ENCODE assay signal across 32 cellular contexts in genomic region chr5:154460172-154460571, GRCh38. TPM values are rescaled to one million over a fixed set of nuclear protein-coding genes. Genes with fewer than 3 reads are reported as not detected.
"Had no signal": no experiment of that assay in that cellular context is flagged by ENCODE, and none has a peak within 500 bp of the region (broad histone marks: within the 10 kb centered on the region; RNA-seq: fewer than 3 reads in every experiment).

No MANE protein-coding gene starts in this region.

- H3K4me1 ChIP-seq: neural progenitor cell, suprapubic skin, testis, tibial artery, transverse colon, upper lobe of left lung, vagina had no signal

- DNase-seq: naive thymus-derived CD4-positive, alpha-beta T cell; natural killer cell; occipital lobe; ovary; psoas muscle; right cardiac atrium; spleen; stimulated activated CD4-positive, alpha-beta T cell treated with anti-CD3 and anti-CD28 coated beads, Interleukin-12 subunit alpha, Interleukin-12 subunit beta, amount 100 ng/mL, for 4 hours; stimulated activated CD4-positive, alpha-beta T cell treated with anti-CD3 and anti-CD28 coated beads, Interleukin-1b, Interleukin-23, amount 100 ng/mL, for 48 hours; stimulated activated CD4-positive, alpha-beta T cell treated with anti-CD3 and anti-CD28 coated beads, Interleukin-4, amount 100 ng/mL, for 1 hour; stimulated activated CD4-positive, alpha-beta T cell treated with anti-CD3 and anti-CD28 coated beads, Interleukin-4, amount 100 ng/mL, for 4 hours; stimulated activated CD8-positive, alpha-beta memory T cell treated with anti-CD3 and anti-CD28 coated beads, Interleukin-4, amount 100 ng/mL, for 48 hours; stimulated activated naive CD4-positive, alpha-beta T cell; stimulated activated naive CD8-positive, alpha-beta T cell treated with anti-CD3 and anti-CD28 coated beads, Interleukin-15, amount 100 ng/mL, for 72 hours; stimulated activated naive CD8-positive, alpha-beta T cell treated with anti-CD3 and anti-CD28 coated beads, Interleukin-15, Interleukin-2, amounts not matched to agents 100 U/mL and 50 U/mL, for 24 hours; substantia nigra; testis; tibial artery; transverse colon; upper lobe of left lung had no signal

- H3K27me3 ChIP-seq: ovary, spleen, suprapubic skin, testis, tibial artery, transverse colon, upper lobe of left lung, vagina had no signal

- H3K4me3 ChIP-seq: neural progenitor cell, ovary, psoas muscle, skin epidermis, smooth muscle cell, spleen, suprapubic skin, testis, tibial artery, transverse colon, upper lobe of left lung, vagina had no signal

- H2AFZ ChIP-seq: neural progenitor cell had no signal

- FAIRE-seq: urothelium cell line had no signal

- H3K27ac ChIP-seq: neural progenitor cell, ovary, psoas muscle, skin epidermis, spleen, suprapubic skin, testis, tibial artery, transverse colon, upper lobe of left lung, vagina had no signal

- H3K36me3 ChIP-seq: ovary had no signal

- H3K9ac ChIP-seq: neural progenitor cell had no signal

- H3K9me3 ChIP-seq: ovary, psoas muscle, spleen, suprapubic skin, testis, tibial artery, transverse colon, upper lobe of left lung, vagina had no signal

- ATAC-seq: naive thymus-derived CD4-positive, alpha-beta T cell; natural killer cell; psoas muscle; right cardiac atrium; sciatic nerve; stimulated activated memory B cell treated with anti-CD40 and anti-IgM and Interleukin-4, amounts not matched to agents 10 μg/mL and 1 μg/mL and 100 μg/mL, for 72 hours; stimulated activated naive CD8-positive, alpha-beta T cell treated with anti-CD3 and anti-CD28 coated beads, Interleukin-15, amount 100 ng/mL, for 72 hours had no signal

- H3K4me2 ChIP-seq: neural progenitor cell, smooth muscle cell had no signal

RNA-seq across cellular contexts. Expression of gene HAND1, which starts 17.9 kb away (rescaled TPM):
- total RNA-seq: naive thymus-derived CD4-positive, alpha-beta T cell; natural killer cell; occipital lobe; osteoblast; ovary; psoas muscle; renal cortical epithelial cell; sciatic nerve; spleen; suprapubic skin; testis; ureter; vagina had no signal
- polyA plus RNA-seq: naive thymus-derived CD4-positive, alpha-beta T cell; neural cell; ovary; psoas muscle; spleen had no signal
